10 cellular contexts compared by ENCODE assay signal in genomic region chr15:63945838-63946298, GRCh38.
DNase-seq lines count a peak whose midpoint lies in the region; ATAC-seq and TF ChIP-seq lines count a peak whose summit lies in the region.
"Had no signal": no experiment of that assay in that cellular context is flagged by ENCODE, and none has a peak within 500 bp of the region (broad histone marks: within the 10 kb centered on the region; RNA-seq: fewer than 3 reads in every experiment).

No MANE protein-coding gene starts in this region.

- no peak overlapping the region for H3K27ac ChIP-seq in KMS-11
- H3K27ac ChIP-seq: ovary had no signal

- POLR2A ChIA-PET in WTC11 (lab: Charles Lee) = interaction anchor here (0.5 kb wide), 1 partner anchor 14 kb away, joined by 7 read pairs; no protein-coding TSS in a partner anchor

- no peaks in the 10 kb centered on the region for H3K36me3 Mint-ChIP-seq in WTC11
- H3K36me3 Mint-ChIP-seq in stimulated activated memory B cell treated with anti-CD40 and anti-IgM and Interleukin-4, amounts not matched to agents 10 μg/mL and 1 μg/mL and 100 μg/mL, for 72 hours = no peaks in the 10 kb centered on the region

- ATAC-seq in WTC11 (no peak; the same call in 1 of the 2 replicates), left colon (peak; percentile 38), GM18498 (IDR thresholded peaks at IDR 0.05; ENCODE audit: unreplicated experiment) (no peak), HG03439 (IDR thresholded peaks at IDR 0.05; ENCODE audit: unreplicated experiment) (no peak), HG03095 (IDR thresholded peaks at IDR 0.05; ENCODE audit: unreplicated experiment) (no peak)
- ATAC-seq in stimulated activated memory B cell treated with anti-CD40 and anti-IgM and Interleukin-4, amounts not matched to agents 10 μg/mL and 1 μg/mL and 100 μg/mL, for 72 hours = no peak

- H3K9me3 Mint-ChIP-seq in WTC11 = no peaks in the 10 kb centered on the region
- no peaks in the 10 kb centered on the region for H3K9me3 Mint-ChIP-seq in stimulated activated memory B cell treated with anti-CD40 and anti-IgM and Interleukin-4, amounts not matched to agents 10 μg/mL and 1 μg/mL and 100 μg/mL, for 72 hours
- H3K9me3 Mint-ChIP-seq: activated naive CD8-positive, alpha-beta T cell treated with anti-CD3 and anti-CD28 coated beads, Interleukin-2, amount 10 ng/mL, durations not matched to agents 7 days and 5 days; dendritic cell treated with granulocyte-macrophage colony-stimulating factor and Interleukin-4, amounts not matched to agents 40 ng/mL and 50 ng/mL, for 4 days had no signal

- H3K79me2 ChIP-seq in KMS-11 (ENCODE audit: insufficient read depth, low read depth) = no peaks in the 10 kb centered on the region

- no peaks in the 10 kb centered on the region for H4K20me1 ChIP-seq in KMS-11 (ENCODE audit: insufficient read depth)

- no peaks in the 10 kb centered on the region for H3K36me3 ChIP-seq in KMS-11 (ENCODE audit: insufficient read depth)
- H3K36me3 ChIP-seq: ovary had no signal

- no peak overlapping the region for H3K4me3 Mint-ChIP-seq in WTC11
- no peak overlapping the region for H3K4me3 Mint-ChIP-seq in stimulated activated memory B cell treated with anti-CD40 and anti-IgM and Interleukin-4, amounts not matched to agents 10 μg/mL and 1 μg/mL and 100 μg/mL, for 72 hours
- H3K4me3 Mint-ChIP-seq: activated naive CD8-positive, alpha-beta T cell treated with anti-CD3 and anti-CD28 coated beads, Interleukin-2, amount 10 ng/mL, durations not matched to agents 7 days and 5 days; dendritic cell treated with granulocyte-macrophage colony-stimulating factor and Interleukin-4, amounts not matched to agents 40 ng/mL and 50 ng/mL, for 4 days had no signal

- H3K27me3 Mint-ChIP-seq in WTC11 (ENCODE audit: low read depth) = no peaks in the 10 kb centered on the region
- no peaks in the 10 kb centered on the region for H3K27me3 Mint-ChIP-seq in stimulated activated memory B cell treated with anti-CD40 and anti-IgM and Interleukin-4, amounts not matched to agents 10 μg/mL and 1 μg/mL and 100 μg/mL, for 72 hours
- H3K27me3 Mint-ChIP-seq: activated naive CD8-positive, alpha-beta T cell treated with anti-CD3 and anti-CD28 coated beads, Interleukin-2, amount 10 ng/mL, durations not matched to agents 7 days and 5 days had no signal

- DNase-seq in WTC11 (ENCODE audit: low spot score) (peak; percentile 30), left colon (no peak)

- H3K4me1 Mint-ChIP-seq in WTC11 = peaks cover 2% of the 10 kb centered on the region
- H3K4me1 Mint-ChIP-seq in stimulated activated memory B cell treated with anti-CD40 and anti-IgM and Interleukin-4, amounts not matched to agents 10 μg/mL and 1 μg/mL and 100 μg/mL, for 72 hours = peaks cover 34% of the 10 kb centered on the region

- no peaks in the 10 kb centered on the region for H3K4me1 ChIP-seq in KMS-11 (ENCODE audit: low read depth, poor library complexity, severe bottlenecking)

- no peak overlapping the region for H3K9ac ChIP-seq in KMS-11

- no peaks in the 10 kb centered on the region for H3K27me3 ChIP-seq in KMS-11 (ENCODE audit: insufficient read depth, low read depth)
- H3K27me3 ChIP-seq: ovary had no signal

- H3K4me3 ChIP-seq in KMS-11 (IDR thresholded peaks at IDR 0.05; ENCODE audit: insufficient read depth, low read depth, low read length) = no peak overlapping the region
- H3K4me3 ChIP-seq: ovary had no signal

- intact Hi-C loops in left colon (cut with DNase I, micrococcal nuclease) = loop anchor here in 1 of 2 donors (10.0 kb wide), 1 partner anchor 99 kb away; the partner anchor contains the start of gene DAPK2

- H3K27ac Mint-ChIP-seq in WTC11 = no peak overlapping the region
- peak overlapping the region; percentile 71 for H3K27ac Mint-ChIP-seq in stimulated activated memory B cell treated with anti-CD40 and anti-IgM and Interleukin-4, amounts not matched to agents 10 μg/mL and 1 μg/mL and 100 μg/mL, for 72 hours
- H3K27ac Mint-ChIP-seq: dendritic cell treated with granulocyte-macrophage colony-stimulating factor and Interleukin-4, amounts not matched to agents 40 ng/mL and 50 ng/mL, for 4 days had no signal

- peak overlapping the region; percentile 78 for H2AFZ ChIP-seq in KMS-11 (ENCODE audit: low read depth)

- CTCF ChIA-PET in WTC11 (lab: Charles Lee) = interaction anchor here (0.6 to 4.4 kb wide), 77 partner anchors 13 to 606 kb away, joined by 3 to 80 read pairs (median 5); partner anchors contain the start of genes CIAO2A and DAPK2

- no peak overlapping the region for H3K4me2 ChIP-seq in KMS-11

- no peak for TF ChIP-seq CTCF in KMS-11 (conservative IDR thresholded peaks at IDR 0.05; ENCODE audit: low read depth, low read length)
- TF ChIP-seq CTCF in WTC11 (IDR thresholded peaks at IDR 0.05) = no peak

TF ChIP-seq in WTC11, 78 proteins besides CTCF, POLR2A, EP300 and RAD21:
- peak; percentile 61 for TF ChIP-seq ZNF423 (CRISPR knock-in tag; IDR thresholded peaks at IDR 0.05)
- TF ChIP-seq ZNF532 (CRISPR knock-in tag; IDR thresholded peaks at IDR 0.05; ENCODE audit: borderline replicate concordance) = no peak
- 0 out of 2 replicates have a peak, but pooled peaks have one; percentile 17 for TF ChIP-seq NR2C2 (CRISPR knock-in tag; IDR thresholded peaks at IDR 0.05)
